Comparison of ENCODE assay signal across 8 cellular contexts in genomic region chr19:17747205-17748098, GRCh38. TPM values are rescaled to one million over a fixed set of nuclear protein-coding genes. Genes with fewer than 3 reads are reported as not detected.
DNase-seq lines count a peak whose midpoint lies in the region; TF ChIP-seq lines count a peak whose summit lies in the region.

No MANE protein-coding gene starts in this region.

- H3K27ac Mint-ChIP-seq in H9: no peak overlapping the region; a peak in 1 of 7 replicates
- no peak overlapping the region for H3K27ac Mint-ChIP-seq in stimulated activated naive CD8-positive, alpha-beta T cell treated with anti-CD3 and anti-CD28 coated beads, Interleukin-15, Interleukin-2, amounts not matched to agents 100 ng/mL and 50 ng/mL, for 24 hours

- H3K9ac ChIP-seq in H9 (ENCODE audit: extremely low read depth, insufficient read length, low read length): no peak overlapping the region
- peak overlapping the region; percentile 84 for H3K9ac ChIP-seq in neural cell (ENCODE audit: low read length)

- peak; percentile 16 for TF ChIP-seq RAD21 in neural cell (conservative IDR thresholded peaks at IDR 0.05)

- DNase-seq in EL: peak; percentile 92
- DNase-seq in H9: peak; percentile 95
- DNase-seq in MG63: peak; percentile 90
- DNase-seq in SHP77 (lab: John Stamatoyannopoulos, UW): peak; percentile 86 to 96
- peak; percentile 98 for DNase-seq in activated effector memory CD4-positive, alpha-beta T cell treated with anti-CD3 and anti-CD28 coated beads, Interleukin-2, amount 50 U/mL, for 16 hours
- peak; percentile 94 for DNase-seq in fibroblast of villous mesenchyme (ENCODE audit: low read depth)

- peaks cover 0 to 21% of the 10 kb centered on the region in 2 experiments for H3K4me1 Mint-ChIP-seq in H9
- peaks cover 49% of the 10 kb centered on the region for H3K4me1 Mint-ChIP-seq in stimulated activated naive CD8-positive, alpha-beta T cell treated with anti-CD3 and anti-CD28 coated beads, Interleukin-15, Interleukin-2, amounts not matched to agents 100 ng/mL and 50 ng/mL, for 24 hours (ENCODE audit: low read depth)

- H3K4me3 Mint-ChIP-seq in H9: peak overlapping the region; percentile 54 to 77
- peak overlapping the region; percentile 88 for H3K4me3 Mint-ChIP-seq in stimulated activated naive CD8-positive, alpha-beta T cell treated with anti-CD3 and anti-CD28 coated beads, Interleukin-15, Interleukin-2, amounts not matched to agents 100 ng/mL and 50 ng/mL, for 24 hours

- H4K20me1 ChIP-seq in H9 (ENCODE audit: control insufficient read depth, insufficient read depth, insufficient read length) (no peaks in the 10 kb centered on the region), neural cell (ENCODE audit: insufficient read depth) (no peaks in the 10 kb centered on the region)

- TF ChIP-seq EP300 in neural cell (conservative IDR thresholded peaks at IDR 0.05; ENCODE audit: poor library complexity, severe bottlenecking): peak; percentile 17

- H2BK15ac ChIP-seq in H9 (ENCODE audit: low read depth, low read length): no peak overlapping the region

- no peak overlapping the region for H4K8ac ChIP-seq in H9 (replicated peaks; ENCODE audit: insufficient read length, low read depth, low read length)

- H2AK5ac ChIP-seq in H9 (ENCODE audit: insufficient read length, low read length): no peak overlapping the region

- H3K4me3 ChIP-seq in MG63 (peak overlapping the region; percentile 35), fibroblast of villous mesenchyme (ENCODE audit: low read depth, low read length) (peak overlapping the region; percentile 47), neural cell (ENCODE audit: low read length) (peak overlapping the region; percentile 94)

- H2BK120ac ChIP-seq in H9 (ENCODE audit: low read depth, low read length, poor library complexity, severe bottlenecking): no peak overlapping the region

- no peak overlapping the region for H4K91ac ChIP-seq in H9 (ENCODE audit: insufficient read length, low read depth, low read length)

- H3K4me1 ChIP-seq in H9 (ENCODE audit: insufficient read depth, low read length): no peaks in the 10 kb centered on the region

- H2BK20ac ChIP-seq in H9 (ENCODE audit: low read depth, low read length, poor library complexity, severe bottlenecking): no peak overlapping the region

- H3K36me3 ChIP-seq in MG63: no peaks in the 10 kb centered on the region
- no peaks in the 10 kb centered on the region for H3K36me3 ChIP-seq in neural cell (ENCODE audit: insufficient read depth, low read length)

- no peak for TF ChIP-seq CTCF in H9 (conservative IDR thresholded peaks at IDR 0.05)
- TF ChIP-seq CTCF in fibroblast of villous mesenchyme (IDR thresholded peaks at IDR 0.05; ENCODE audit: insufficient read depth, low read depth, low read length): no peak
- TF ChIP-seq CTCF in neural cell (IDR thresholded peaks at IDR 0.05; ENCODE audit: poor library complexity, severe bottlenecking): no peak

- H2AFZ ChIP-seq in H9 (ENCODE audit: low read length): no peak overlapping the region
- peak overlapping the region; percentile 21 for H2AFZ ChIP-seq in neural cell (ENCODE audit: low read depth, low read length)

- H3K23me2 ChIP-seq in H9 (ENCODE audit: insufficient read length, low read depth, low read length, poor library complexity, severe bottlenecking): peaks cover 5% of the 10 kb centered on the region

- no peak overlapping the region for H2BK5ac ChIP-seq in H9 (ENCODE audit: insufficient read length, low read length)

- H3T11ph ChIP-seq in H9 (ENCODE audit: low read length): no peak overlapping the region

- H3K79me2 ChIP-seq in H9 (ENCODE audit: insufficient read depth, low read length): no peaks in the 10 kb centered on the region; the same call in 1 of the 2 replicates
- H3K79me2 ChIP-seq in neural cell (replicated peaks; ENCODE audit: insufficient read depth, low read length): peaks cover 20% of the 10 kb centered on the region

- no peaks in the 10 kb centered on the region for H3K27me3 ChIP-seq in H9 (ENCODE audit: insufficient read depth, low read length)
- H3K27me3 ChIP-seq in MG63: 0 out of 2 replicates have a peak, but pooled peaks cover 7% of the 10 kb centered on the region
- H3K27me3 ChIP-seq in neural cell (ENCODE audit: insufficient read depth, low read depth, low read length): no peaks in the 10 kb centered on the region

- no peak overlapping the region for H2BK12ac ChIP-seq in H9 (ENCODE audit: insufficient read length, low read depth, low read length)

- no peaks in the 10 kb centered on the region for H3K9me2 ChIP-seq in neural cell (ENCODE audit: insufficient read depth, low read length)

- H3K9me3 Mint-ChIP-seq in H9: peaks cover 2 to 3% of the 10 kb centered on the region in 2 experiments; a peak in 3 of 5 replicates
- H3K9me3 Mint-ChIP-seq in stimulated activated naive CD8-positive, alpha-beta T cell treated with anti-CD3 and anti-CD28 coated beads, Interleukin-15, Interleukin-2, amounts not matched to agents 100 ng/mL and 50 ng/mL, for 24 hours: no peaks in the 10 kb centered on the region

- H3K23ac ChIP-seq in H9 (ENCODE audit: insufficient read length, low read depth, low read length): no peak overlapping the region

- no peaks in the 10 kb centered on the region; the same call in 1 of the 2 replicates for H3K27me3 Mint-ChIP-seq in H9 (ENCODE audit: low read depth)
- no peaks in the 10 kb centered on the region for H3K27me3 Mint-ChIP-seq in stimulated activated naive CD8-positive, alpha-beta T cell treated with anti-CD3 and anti-CD28 coated beads, Interleukin-15, Interleukin-2, amounts not matched to agents 100 ng/mL and 50 ng/mL, for 24 hours

- no peaks in the 10 kb centered on the region for H3F3A ChIP-seq in neural cell (ENCODE audit: insufficient read depth, low read length, poor library complexity, severe bottlenecking)

- peak overlapping the region; percentile 50 for H3K4me2 ChIP-seq in H9 (ENCODE audit: insufficient read depth, insufficient read length, low read length)
- H3K4me2 ChIP-seq in neural cell (ENCODE audit: low read length): peak overlapping the region; percentile 60

- H3K27ac ChIP-seq in H9 (ENCODE audit: insufficient read length, low read depth, low read length): no peak overlapping the region
- peak overlapping the region; percentile 28 for H3K27ac ChIP-seq in neural cell (ENCODE audit: low read length)

- no peak overlapping the region for H3K18ac ChIP-seq in H9 (ENCODE audit: insufficient read length, low read depth, low read length)

- no peak overlapping the region for H4K5ac ChIP-seq in H9 (ENCODE audit: insufficient read length, low read depth, low read length)

- H3K56ac ChIP-seq in H9 (ENCODE audit: insufficient read length, low read depth, low read length): no peak overlapping the region

- H3K9me3 ChIP-seq in H9 (ENCODE audit: control insufficient read depth, low read depth, low read length) (no peaks in the 10 kb centered on the region), MG63 (no peaks in the 10 kb centered on the region), neural cell (ENCODE audit: low read length) (no peaks in the 10 kb centered on the region)

- no peak overlapping the region for H3K4ac ChIP-seq in H9 (ENCODE audit: low read depth, low read length)

- no CpG with 5 or more reads among the region's 75 CpGs for WGBS in H9 (ENCODE audit: extremely low coverage, insufficient read length, low lambda C conversion rate)

- no peaks in the 10 kb centered on the region for H3K36me3 Mint-ChIP-seq in H9 (ENCODE audit: insufficient read depth in 1 of 3, low read depth in 3 of 3)
- no peaks in the 10 kb centered on the region for H3K36me3 Mint-ChIP-seq in stimulated activated naive CD8-positive, alpha-beta T cell treated with anti-CD3 and anti-CD28 coated beads, Interleukin-15, Interleukin-2, amounts not matched to agents 100 ng/mL and 50 ng/mL, for 24 hours (ENCODE audit: low read depth)

- no peak overlapping the region for H3K14ac ChIP-seq in H9 (ENCODE audit: insufficient read depth, low read length)

- no peaks in the 10 kb centered on the region for H3K79me1 ChIP-seq in H9 (ENCODE audit: insufficient read depth, low read depth, low read length, poor library complexity, severe bottlenecking)

RNA-seq across cellular contexts. Expression of gene FCHO1, which starts 3.8 kb away (rescaled TPM):
- 13.1 and 13.7 TPM in 2 replicates for total RNA-seq in H9 (2021)
- 0.82 TPM in 1 of 2 replicates, not detected in the other for total RNA-seq in MG63 (2014; rRNA removed; shearing (Covaris generic); ENCODE audit: low replicate concordance)
- total RNA-seq in fibroblast of villous mesenchyme: 0.43 and 0.64 TPM in 2 replicates
- polyA plus RNA-seq in neural cell: 31.4 and 39.7 TPM in 2 replicates
- 29.4 and 37.7 TPM in 2 replicates for polyA minus RNA-seq in neural cell

RNA-seq across cellular contexts. Expression of gene MAP1S, which starts 28.2 kb away (rescaled TPM):
- total RNA-seq in H9 (2021) (158 and 160 TPM in 2 replicates), fibroblast of villous mesenchyme (14.8 and 15.1 TPM in 2 replicates)
- total RNA-seq in MG63 (2014; rRNA removed; shearing (Covaris generic); ENCODE audit: low replicate concordance): 23.3 and 50.0 TPM in 2 replicates
- polyA plus RNA-seq in neural cell: 5.8 and 14.0 TPM in 2 replicates
- 30.9 and 37.0 TPM in 2 replicates for polyA minus RNA-seq in neural cell

RNA-seq across cellular contexts. Expression of gene B3GNT3, which starts 47.5 kb away (rescaled TPM):
- total RNA-seq in H9 (2021): 0.96 and 1.0 TPM in 2 replicates
- total RNA-seq in MG63 (2014; rRNA removed; shearing (Covaris generic); ENCODE audit: low replicate concordance): not detected in 2 replicates
- not detected in 2 replicates for total RNA-seq in fibroblast of villous mesenchyme
- not detected in 2 replicates for polyA plus RNA-seq in neural cell
- polyA minus RNA-seq in neural cell: not detected in 2 replicates

RNA-seq across cellular contexts. Expression of gene UNC13A, which starts 59.3 kb away (rescaled TPM):
- total RNA-seq in H9 (2021) (21.6 and 22.2 TPM in 2 replicates), fibroblast of villous mesenchyme (under 0.01 and 0.64 TPM in 2 replicates)
- 0.10 TPM in 1 of 2 replicates, not detected in the other for total RNA-seq in MG63 (2014; rRNA removed; shearing (Covaris generic); ENCODE audit: low replicate concordance)
- 7.8 and 7.9 TPM in 2 replicates for polyA plus RNA-seq in neural cell
- polyA minus RNA-seq in neural cell: 30.9 and 33.2 TPM in 2 replicates

Comparison
In these comparisons a context has a peak if more than half of its experiments do, and no peak if none do; other contexts are left out.
1. H3K4me3 ChIP-seq: peak in every context shown above with its lines; median percentile 94 in neural cell; 47 in fibroblast of villous mesenchyme; 35 in MG63.